ENCODE assay signal across 9 cellular contexts in genomic region chr17:29131814-29132682, GRCh38. TPM values are rescaled to one million over a fixed set of nuclear protein-coding genes. Genes with fewer than 3 reads are reported as not detected.
A peak's percentile ranks its signal among the peaks of the same experiment; 100 is the strongest.
DNase-seq lines count a peak whose midpoint lies in the region; ATAC-seq and TF ChIP-seq lines count a peak whose summit lies in the region.
"Had no signal": no experiment of that assay in that cellular context is flagged by ENCODE, and none has a peak within 500 bp of the region (broad histone marks: within the 10 kb centered on the region; RNA-seq: fewer than 3 reads in every experiment).

No MANE protein-coding gene starts in this region.

- no CpG with 5 or more reads among the region's 9 CpGs for WGBS in neuronal stem cell (ENCODE audit: extremely low coverage in 2 of 2, insufficient read length in 2 of 2, insufficient replicate concordance in 1 of 2), 2 donors

- H3K4ac ChIP-seq in neuronal stem cell (ENCODE audit: low read length), result no peak overlapping the region

- H4K20me1 ChIP-seq in BLaER1, result peaks cover 100% of the 10 kb centered on the region

- H2BK5ac ChIP-seq in neuronal stem cell (ENCODE audit: low read length), result no peak overlapping the region

- H3K27me3 ChIP-seq in BLaER1, result no peaks in the 10 kb centered on the region
- H3K27me3 ChIP-seq in neuronal stem cell (ENCODE audit: control insufficient read depth in 3 of 3, insufficient read depth in 3 of 3, low read depth in 1 of 3, low read length in 3 of 3), result no peaks in the 10 kb centered on the region

- H4K91ac ChIP-seq in neuronal stem cell (ENCODE audit: low read depth, low read length, poor library complexity), result no peak overlapping the region

- peak overlapping the region; percentile 97 for H3K27ac ChIP-seq in BLaER1
- no peak overlapping the region for H3K27ac ChIP-seq in neuronal stem cell (replicated peaks; ENCODE audit: low read length)

- no peak for TF ChIP-seq CTCF in choroid plexus epithelial cell (conservative IDR thresholded peaks at IDR 0.05; ENCODE audit: low read depth, low read length)

- H3K79me1 ChIP-seq in neuronal stem cell (ENCODE audit: low read depth, low read length), result peaks cover 1% of the 10 kb centered on the region

- H3K4me2 ChIP-seq in BLaER1 (peak overlapping the region; percentile 96), neuronal stem cell (ENCODE audit: insufficient read depth, low read length, poor library complexity, severe bottlenecking) (no peak overlapping the region)

- H2AK5ac ChIP-seq in neuronal stem cell (ENCODE audit: low read depth, low read length), result peak overlapping the region; percentile 1

- peak overlapping the region; percentile 71 for H3K9ac ChIP-seq in BLaER1
- no peak overlapping the region for H3K9ac ChIP-seq in neuronal stem cell (ENCODE audit: low read depth, low read length, poor library complexity)

- H2BK12ac ChIP-seq in neuronal stem cell (ENCODE audit: low read length), result no peak overlapping the region

- H3K18ac ChIP-seq in neuronal stem cell (ENCODE audit: low read length), result no peak overlapping the region

- H2BK120ac ChIP-seq in neuronal stem cell (ENCODE audit: low read depth, low read length), result no peak overlapping the region

- no peak overlapping the region for H3K14ac ChIP-seq in neuronal stem cell (ENCODE audit: low read length)

- H2AFZ ChIP-seq in neuronal stem cell (ENCODE audit: low read length), result no peak overlapping the region

- H3K4me1 ChIP-seq in BLaER1 (peaks cover 100% of the 10 kb centered on the region), neuronal stem cell (ENCODE audit: control insufficient read depth in 2 of 2, insufficient read depth in 1 of 2, low read depth in 1 of 2, low read length in 2 of 2) (peaks cover 4 to 15% of the 10 kb centered on the region in 2 donors)

- no peak overlapping the region for H3K23ac ChIP-seq in neuronal stem cell (ENCODE audit: low read depth, low read length, poor library complexity)

- H3K9me3 ChIP-seq in BLaER1, result no peaks in the 10 kb centered on the region
- H3K9me3 ChIP-seq in neuronal stem cell (replicated peaks in 1 of 2; ENCODE audit: control insufficient read depth in 2 of 2, insufficient read depth in 1 of 2, low read depth in 1 of 2, low read length in 2 of 2), result no peaks in the 10 kb centered on the region

- H3K36me3 ChIP-seq in BLaER1, result peaks cover 98% of the 10 kb centered on the region
- H3K36me3 ChIP-seq in neuronal stem cell (replicated peaks in 1 of 2; ENCODE audit: control insufficient read depth in 2 of 2, insufficient read depth in 2 of 2, low read length in 2 of 2), result no peaks in the 10 kb centered on the region

- no peak overlapping the region for H3K4me3 ChIP-seq in BLaER1
- H3K4me3 ChIP-seq in choroid plexus epithelial cell (ENCODE audit: low read depth, low read length), result no peak overlapping the region
- no peak overlapping the region for H3K4me3 ChIP-seq in neuronal stem cell (ENCODE audit: low read length in 2 of 2)
- H3K4me3 ChIP-seq: GM12878 had no signal

- DNase-seq in KBM-7 (peak; percentile 40), choroid plexus epithelial cell (ENCODE audit: low read depth) (peak; percentile 72), neuronal stem cell (ENCODE audit: low spot score) (no peak), germinal center (ENCODE audit: low spot score) (no peak)

- no peak overlapping the region for H4K8ac ChIP-seq in neuronal stem cell (ENCODE audit: low read depth, low read length)

- in situ Hi-C loops in KBM-7 (cut with MboI; ENCODE audit: low pct_unique_long_range_greater_than_20kb, low sequenced_read_pairs), result loop anchor here (25.0 kb wide), 1 partner anchor 430 kb away; the partner anchor contains the start of genes ABHD15 and TP53I13

- ATAC-seq in HG02970 (IDR thresholded peaks at IDR 0.05; ENCODE audit: low FRiP score, unreplicated experiment) (no peak), GM18520 (IDR thresholded peaks at IDR 0.05; ENCODE audit: unreplicated experiment) (no peak), HG02759 (IDR thresholded peaks at IDR 0.05; ENCODE audit: unreplicated experiment) (no peak)

- H2BK15ac ChIP-seq in neuronal stem cell (ENCODE audit: low read length), result no peak overlapping the region

RNA-seq across cellular contexts. Expression of gene MYO18A, which starts 48.1 kb away (rescaled TPM):
- 12.3 TPM for polyA plus RNA-seq in neuronal stem cell (2013, experiment 1 of 2)
- polyA plus RNA-seq in neuronal stem cell (2013, experiment 2 of 2), result 12.3 TPM

Comparison
In these comparisons a context has a peak if more than half of its experiments do, and no peak if none do; other contexts are left out.
1. DNase-seq: peak in KBM-7 (single experiment) and choroid plexus epithelial cell (single experiment); none in neuronal stem cell (single experiment) and germinal center (single experiment).